In the genomic region with DNA sequence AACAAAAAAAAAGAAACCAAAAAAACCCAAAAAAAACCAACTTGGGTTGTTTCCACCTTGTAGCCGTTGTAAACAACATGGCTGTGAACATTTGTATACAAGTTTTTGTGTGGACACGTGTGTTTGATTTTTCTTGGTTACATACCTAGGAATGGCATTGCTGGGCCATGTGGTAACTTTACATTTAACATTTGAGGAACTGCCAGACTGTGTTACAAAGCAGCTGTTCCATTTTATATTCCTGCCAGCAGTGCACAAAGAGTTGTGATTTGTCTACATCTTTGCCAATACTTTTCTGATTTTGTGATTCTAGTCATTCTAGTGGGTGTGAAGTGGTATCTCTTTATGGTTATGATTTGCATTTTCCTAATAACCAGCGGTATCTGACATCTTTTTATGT, we compare ENCODE assay signal across 19 cellular contexts. TPM values are rescaled to one million over a fixed set of nuclear protein-coding genes. Genes with fewer than 3 reads are reported as not detected.
DNase-seq lines count a peak whose midpoint lies in the region; ATAC-seq, FAIRE-seq and TF ChIP-seq lines count a peak whose summit lies in the region.
"Had no signal": no experiment of that assay in that cellular context is flagged by ENCODE, and none has a peak within 500 bp of the region (broad histone marks: within the 10 kb centered on the region; RNA-seq: fewer than 3 reads in every experiment).

No MANE protein-coding gene starts in this region.

- no peak for ATAC-seq in HG03565 (IDR thresholded peaks at IDR 0.05; ENCODE audit: unreplicated experiment)
- ATAC-seq: K562, PC-3 had no signal

- no peak for TF ChIP-seq CTCF in fibroblast of the aortic adventitia (IDR thresholded peaks at IDR 0.05; ENCODE audit: insufficient read depth, low read length)

- H3K27ac Mint-ChIP-seq in activated CD4-positive, alpha-beta T cell treated with anti-CD3 and anti-CD28 coated beads, Interleukin-2, amount 10 ng/mL, durations not matched to agents 7 days and 5 days = peak overlapping the region; percentile 9
- peak overlapping the region; percentile 42 for H3K27ac Mint-ChIP-seq in activated T-helper 2 cell treated with anti-CD3 and anti-CD28 coated beads, Interferon-gamma antibody, Interleukin-2, Interleukin-4, amounts not matched to agents 10 μg/mL and 5 μg/mL and 100 μg/mL, durations not matched to agents 14 hours and 24 hours and 36 hours
- H3K27ac Mint-ChIP-seq: B cell; CD4-positive, alpha-beta T cell had no signal

- peaks cover 25% of the 10 kb centered on the region for H3K4me1 Mint-ChIP-seq in activated CD4-positive, alpha-beta T cell treated with anti-CD3 and anti-CD28 coated beads, Interleukin-2, amount 10 ng/mL, durations not matched to agents 7 days and 5 days
- peaks cover 16% of the 10 kb centered on the region for H3K4me1 Mint-ChIP-seq in activated T-helper 2 cell treated with anti-CD3 and anti-CD28 coated beads, Interferon-gamma antibody, Interleukin-2, Interleukin-4, amounts not matched to agents 10 μg/mL and 5 μg/mL and 100 μg/mL, durations not matched to agents 14 hours and 24 hours and 36 hours (ENCODE audit: low read depth)
- H3K4me1 Mint-ChIP-seq: B cell had no signal

- CTCF ChIA-PET in activated CD4-positive, alpha-beta T cell treated with anti-CD3 and anti-CD28 coated beads, Interleukin-2, amount 10 ng/mL, durations not matched to agents 7 days and 5 days (lab: Charles Lee) = no interaction called here

- DNase-seq in activated CD4-positive, alpha-beta T cell treated with anti-CD3 and anti-CD28 coated beads, Interleukin-2, amount 10 ng/mL, durations not matched to agents 7 days and 5 days = no peak
- no peak for DNase-seq in activated CD4-positive, alpha-beta T cell treated with anti-CD3 and anti-CD28 coated beads, Interleukin-2, amount 50 U/mL, for 48 hours
- DNase-seq in GM12891 (ENCODE audit: insufficient read length, low spot score) (no peak), fibroblast of the aortic adventitia (ENCODE audit: low read depth) (peak; percentile 46), NCI-H2107 treated with DMSO at 0.1 percent for 48 hours (lab: John Stamatoyannopoulos, UW; ENCODE audit: unreplicated experiment) (no peak), DMS79 (lab: John Stamatoyannopoulos, UW) (no peak)
- DNase-seq in activated T-helper 2 cell treated with anti-CD3 and anti-CD28 coated beads, Interferon-gamma antibody, Interleukin-2, Interleukin-4, amounts not matched to agents 10 μg/mL and 5 μg/mL and 100 μg/mL, durations not matched to agents 14 hours and 24 hours and 36 hours (ENCODE audit: low spot score) = no peak
- DNase-seq: Calu3; CD4-positive, alpha-beta T cell; NCI-H1092 treated with DMSO at 0.1 percent for 48 hours; NCI-H146; NCI-H345; NCI-H526; PC-3; RPMI8226; SHP77 treated with DMSO at 0.1 percent for 48 hours had no signal

- no peak overlapping the region for H3K4me3 ChIP-seq in fibroblast of the aortic adventitia (ENCODE audit: low read depth, low read length)
- H3K4me3 ChIP-seq: K562 had no signal

- peaks cover 77% of the 10 kb centered on the region for H3K36me3 Mint-ChIP-seq in activated CD4-positive, alpha-beta T cell treated with anti-CD3 and anti-CD28 coated beads, Interleukin-2, amount 10 ng/mL, durations not matched to agents 7 days and 5 days (ENCODE audit: low read depth)
- peaks cover 85% of the 10 kb centered on the region for H3K36me3 Mint-ChIP-seq in activated T-helper 2 cell treated with anti-CD3 and anti-CD28 coated beads, Interferon-gamma antibody, Interleukin-2, Interleukin-4, amounts not matched to agents 10 μg/mL and 5 μg/mL and 100 μg/mL, durations not matched to agents 14 hours and 24 hours and 36 hours (ENCODE audit: low read depth)

- no peak for TF ChIP-seq POLR2A in GM12891 (IDR thresholded peaks at IDR 0.05; ENCODE audit: low read depth, low read length)

- no peaks in the 10 kb centered on the region for H3K9me3 Mint-ChIP-seq in activated CD4-positive, alpha-beta T cell treated with anti-CD3 and anti-CD28 coated beads, Interleukin-2, amount 10 ng/mL, durations not matched to agents 7 days and 5 days
- no peaks in the 10 kb centered on the region for H3K9me3 Mint-ChIP-seq in activated T-helper 2 cell treated with anti-CD3 and anti-CD28 coated beads, Interferon-gamma antibody, Interleukin-2, Interleukin-4, amounts not matched to agents 10 μg/mL and 5 μg/mL and 100 μg/mL, durations not matched to agents 14 hours and 24 hours and 36 hours
- H3K9me3 Mint-ChIP-seq: CD4-positive, alpha-beta T cell had no signal

- POLR2A ChIA-PET in activated CD4-positive, alpha-beta T cell treated with anti-CD3 and anti-CD28 coated beads, Interleukin-2, amount 10 ng/mL, durations not matched to agents 7 days and 5 days (lab: Charles Lee) = no interaction called here

- FAIRE-seq in GM12891 (lab: Jason Lieb, UNC) = peak; percentile 9

- H3K27me3 Mint-ChIP-seq in activated CD4-positive, alpha-beta T cell treated with anti-CD3 and anti-CD28 coated beads, Interleukin-2, amount 10 ng/mL, durations not matched to agents 7 days and 5 days = no peaks in the 10 kb centered on the region
- no peaks in the 10 kb centered on the region for H3K27me3 Mint-ChIP-seq in activated T-helper 2 cell treated with anti-CD3 and anti-CD28 coated beads, Interferon-gamma antibody, Interleukin-2, Interleukin-4, amounts not matched to agents 10 μg/mL and 5 μg/mL and 100 μg/mL, durations not matched to agents 14 hours and 24 hours and 36 hours (ENCODE audit: low read depth)
- H3K27me3 Mint-ChIP-seq: B cell; CD4-positive, alpha-beta T cell had no signal

- no peak overlapping the region for H3K4me3 Mint-ChIP-seq in activated CD4-positive, alpha-beta T cell treated with anti-CD3 and anti-CD28 coated beads, Interleukin-2, amount 10 ng/mL, durations not matched to agents 7 days and 5 days
- no peak overlapping the region for H3K4me3 Mint-ChIP-seq in activated T-helper 2 cell treated with anti-CD3 and anti-CD28 coated beads, Interferon-gamma antibody, Interleukin-2, Interleukin-4, amounts not matched to agents 10 μg/mL and 5 μg/mL and 100 μg/mL, durations not matched to agents 14 hours and 24 hours and 36 hours (ENCODE audit: low read depth)
- H3K4me3 Mint-ChIP-seq: B cell; CD4-positive, alpha-beta T cell had no signal

- intact Hi-C loops in activated T-helper 2 cell treated with anti-CD3 and anti-CD28 coated beads, Interferon-gamma antibody, Interleukin-2, Interleukin-4, amounts not matched to agents 10 μg/mL and 5 μg/mL and 100 μg/mL, durations not matched to agents 14 hours and 24 hours and 36 hours (cut with micrococcal nuclease) = no loop called here

TF ChIP-seq in GM12891, 5 proteins besides CTCF, POLR2A, EP300 and RAD21:
- no peak for TF ChIP-seq PAX5 (IDR thresholded peaks at IDR 0.05; ENCODE audit: insufficient read depth, low read length, severe bottlenecking)
- TF ChIP-seq POU2F2 (IDR thresholded peaks at IDR 0.05; ENCODE audit: low read depth, low read length) = no peak
- TF ChIP-seq POLR2AphosphoS5 (IDR thresholded peaks at IDR 0.05; ENCODE audit: low read depth, low read length) = no peak
- no peak for TF ChIP-seq SPI1 (IDR thresholded peaks at IDR 0.05; ENCODE audit: low read depth, low read length)
- TF ChIP-seq TAF1 (IDR thresholded peaks at IDR 0.05; ENCODE audit: low read depth, low read length) = no peak

RNA-seq across cellular contexts. Expression of gene LPIN1, which starts 22.5 kb away (rescaled TPM):
- 10 to 100 TPM; 58.9 to 62.2 TPM for total RNA-seq in activated CD4-positive, alpha-beta T cell treated with anti-CD3 and anti-CD28 coated beads, Interleukin-2, amount 10 ng/mL, durations not matched to agents 7 days and 5 days
- 11.1 TPM for polyA plus RNA-seq in GM12891 (2012; ENCODE audit: low read depth, missing spikeins)
- 42.9 and 48.8 TPM in 2 replicates for total RNA-seq in activated T-helper 2 cell treated with anti-CD3 and anti-CD28 coated beads, Interferon-gamma antibody, Interleukin-2, Interleukin-4, amounts not matched to agents 10 μg/mL and 5 μg/mL and 100 μg/mL, durations not matched to agents 14 hours and 24 hours and 36 hours
- 50.4 and 157 TPM in 2 replicates for total RNA-seq in fibroblast of the aortic adventitia (ENCODE audit: low replicate concordance)
